ENCODE assay signal across 1 cellular context in genomic region chr3:177306252-177306651, GRCh38.
A peak's percentile ranks its signal among the peaks of the same experiment; 100 is the strongest.
TF ChIP-seq lines count a peak whose summit lies in the region.

No MANE protein-coding gene starts in this region.

TF ChIP-seq in SK-N-SH, 30 proteins besides CTCF, POLR2A, EP300 and RAD21 (continued from another document):
- TF ChIP-seq PBX3 (IDR thresholded peaks at IDR 0.05): peak; percentile 94
- TF ChIP-seq POLR2AphosphoS5 (IDR thresholded peaks at IDR 0.05; ENCODE audit: low read depth, low read length): peak; percentile 57; the same call in 1 of the 2 replicates
- no peak for TF ChIP-seq GATA2 (CRISPR knock-in tag; IDR thresholded peaks at IDR 0.05)
- TF ChIP-seq ELF1 (IDR thresholded peaks at IDR 0.05): no peak
- TF ChIP-seq JUND (IDR thresholded peaks at IDR 0.05): peak; percentile 86
